8 cellular contexts compared by ENCODE assay signal in genomic region chr11:13462928-13463778, GRCh38. TPM values are rescaled to one million over a fixed set of nuclear protein-coding genes. Genes with fewer than 3 reads are reported as not detected.
DNase-seq lines count a peak whose midpoint lies in the region; ATAC-seq, FAIRE-seq and TF ChIP-seq lines count a peak whose summit lies in the region.

Gene BTBD10 (minus strand): TSS chr11:13463222. CDS start chr11:13445124, 18,098 bp downstream.

- no peaks in the 10 kb centered on the region for H3K36me3 ChIP-seq in BE2C
- no peaks in the 10 kb centered on the region for H3K36me3 ChIP-seq in kidney epithelial cell (ENCODE audit: control insufficient read depth, insufficient read depth, low read length)

- H3K4me3 ChIP-seq in BE2C (ENCODE audit: low read depth, low read length) (peak within 1 kb of the TSS; percentile 78), kidney epithelial cell (ENCODE audit: low read depth, low read length) (peak within 1 kb of the TSS; percentile 97)

- DNase-seq in BE2C, result peak; percentile 87
- DNase-seq in GM19239 (ENCODE audit: insufficient read length, low spot score), result peak; percentile 74
- DNase-seq in NCI-H510A treated with DMSO at 0.1 percent for 48 hours (lab: John Stamatoyannopoulos, UW), result peak; percentile 62
- DNase-seq in activated CD4-positive, alpha-beta T cell treated with anti-CD3 and anti-CD28 coated beads for 24 hours (ENCODE audit: low read depth in 2 of 2), result peak; percentile 81 to 85
- peak; percentile 95 for DNase-seq in cerebellum (ENCODE audit: low spot score)
- DNase-seq in kidney epithelial cell (ENCODE audit: low read depth), result peak; percentile 75
- DNase-seq in stimulated activated CD4-positive, alpha-beta T cell treated with anti-CD3 and anti-CD28 coated beads, Interleukin-15, amount 100 ng/mL, for 24 hours, result peak; percentile 93

- FAIRE-seq in GM19239 (lab: Jason Lieb, UNC), result peak; percentile 91

- peak; percentile 94 for ATAC-seq in HG03442 (IDR thresholded peaks at IDR 0.05; ENCODE audit: unreplicated experiment)

- H3K27me3 ChIP-seq in BE2C (no peaks in the 10 kb centered on the region), kidney epithelial cell (ENCODE audit: control insufficient read depth, insufficient read depth, low read length) (no peaks in the 10 kb centered on the region)

- H3K4me1 ChIP-seq in BE2C, result no peaks in the 10 kb centered on the region

- H3K9me3 ChIP-seq in BE2C, result no peaks in the 10 kb centered on the region

- no peak for TF ChIP-seq CTCF in BE2C (IDR thresholded peaks at IDR 0.05; ENCODE audit: low read depth, low read length)
- TF ChIP-seq CTCF in kidney epithelial cell (IDR thresholded peaks at IDR 0.05; ENCODE audit: insufficient read depth, low read length, poor library complexity, severe bottlenecking), result no peak

RNA-seq across cellular contexts. Expression of gene BTBD10, which starts in this region (rescaled TPM):
- polyA plus RNA-seq in BE2C (2012; ENCODE audit: insufficient read depth, insufficient read length, low read depth), result 12.3 TPM
- total RNA-seq in cerebellum, result 102 TPM
- total RNA-seq in kidney epithelial cell, result 60.7 and 70.7 TPM in 2 replicates

Comparison
In these comparisons a context has a peak if more than half of its experiments do, and no peak if none do; other contexts are left out.
1. Peak in every context shown above with its lines: DNase-seq, ATAC-seq and H3K4me3 ChIP-seq.